ENCODE assay signal across 13 cellular contexts in genomic region chr11:123213307-123213708, GRCh38.
"Had no signal": no experiment of that assay in that cellular context is flagged by ENCODE, and none has a peak within 500 bp of the region (broad histone marks: within the 10 kb centered on the region; RNA-seq: fewer than 3 reads in every experiment).

No MANE protein-coding gene starts in this region.

- H3K27me3 ChIP-seq: ascending aorta, right lobe of liver, upper lobe of left lung had no signal

- ATAC-seq: activated CD8-positive, alpha-beta T cell treated with anti-CD3 and anti-CD28 coated beads, Interleukin-2, amount 10 ng/mL, durations not matched to agents 7 days and 5 days; activated naive CD8-positive, alpha-beta T cell treated with anti-CD3 and anti-CD28 coated beads, Interleukin-2, amount 50 U/mL, for 24 hours; right lobe of liver; stimulated activated naive CD8-positive, alpha-beta T cell treated with anti-CD3 and anti-CD28 coated beads, Interleukin-15, amount 100 ng/mL, for 72 hours had no signal

- H3K4me1 ChIP-seq: ascending aorta, left ventricle myocardium inferior, right lobe of liver, spleen, upper lobe of left lung had no signal

- H3K27ac ChIP-seq: ascending aorta, left ventricle myocardium inferior, right lobe of liver, spleen, upper lobe of left lung had no signal

- DNase-seq: activated CD4-positive, alpha-beta T cell treated with anti-CD3 and anti-CD28 coated beads, Interleukin-2, amount 10 ng/mL, durations not matched to agents 24 days and 14 days; activated CD4-positive, CD25-positive, alpha-beta regulatory T cell; activated CD8-positive, alpha-beta T cell treated with anti-CD3 and anti-CD28 coated beads, Interleukin-2, amount 10 ng/mL, durations not matched to agents 7 days and 5 days; activated naive CD8-positive, alpha-beta T cell treated with anti-CD3 and anti-CD28 coated beads, Interleukin-2, amount 50 U/mL, for 24 hours; erythroblast; hippocampal formation; left ventricle myocardium inferior; right lobe of liver; spleen; stimulated activated naive CD8-positive, alpha-beta T cell treated with anti-CD3 and anti-CD28 coated beads, Interleukin-15, amount 100 ng/mL, for 72 hours; upper lobe of left lung had no signal

- FAIRE-seq: keratinocyte had no signal

- H3K9me3 ChIP-seq: ascending aorta, left ventricle myocardium inferior, right lobe of liver, spleen, upper lobe of left lung had no signal

- H3K36me3 ChIP-seq: ascending aorta, left ventricle myocardium inferior, right lobe of liver, spleen, upper lobe of left lung had no signal

- H3K4me3 ChIP-seq: ascending aorta, left ventricle myocardium inferior, right lobe of liver, spleen, upper lobe of left lung had no signal
